In genomic region chr6:163373240-163373639, GRCh38 we compare ENCODE assay signal across 24 cellular contexts. TPM values are rescaled to one million over a fixed set of nuclear protein-coding genes. Genes with fewer than 3 reads are reported as not detected.
DNase-seq lines count a peak whose midpoint lies in the region; FAIRE-seq and TF ChIP-seq lines count a peak whose summit lies in the region.
"Had no signal": no experiment of that assay in that cellular context is flagged by ENCODE, and none has a peak within 500 bp of the region (broad histone marks: within the 10 kb centered on the region; RNA-seq: fewer than 3 reads in every experiment).

No MANE protein-coding gene starts in this region.

- H3K79me1 ChIP-seq in H1 (ENCODE audit: low read depth, low read length) (no peaks in the 10 kb centered on the region), neuronal stem cell (ENCODE audit: low read depth, low read length) (no peaks in the 10 kb centered on the region)

- H2BK15ac ChIP-seq in H1 (ENCODE audit: low read length) (no peak overlapping the region), neuronal stem cell (ENCODE audit: low read length) (no peak overlapping the region)

- H3K9ac ChIP-seq in H1 (replicated peaks in 1 of 4; ENCODE audit: extremely low read depth in 1 of 4, low read depth in 3 of 4, low read length in 3 of 4), result no peak overlapping the region
- H3K9ac ChIP-seq in neuronal stem cell (ENCODE audit: low read depth, low read length, poor library complexity), result no peak overlapping the region
- H3K9ac ChIP-seq: BLaER1 treated with 17β-estradiol and CSF1 and Interleukin-3, amounts not matched to agents 10 nM and 100 nM had no signal

- peak overlapping the region; percentile 43; the same call in 1 of the 2 replicates for H3K18ac ChIP-seq in H1 (ENCODE audit: extremely low read depth, low read length)
- no peak overlapping the region for H3K18ac ChIP-seq in neuronal stem cell (ENCODE audit: low read length)

- H2BK120ac ChIP-seq in H1 (replicated peaks; ENCODE audit: low read depth, low read length), result no peak overlapping the region
- no peak overlapping the region for H2BK120ac ChIP-seq in neuronal stem cell (ENCODE audit: low read depth, low read length)

- H2BK5ac ChIP-seq in H1 (ENCODE audit: low read depth, low read length) (no peak overlapping the region), neuronal stem cell (ENCODE audit: low read length) (no peak overlapping the region)

- H4K8ac ChIP-seq in H1 (ENCODE audit: extremely low read depth, insufficient read depth, low read length) (peak overlapping the region; percentile 1; the same call in 1 of the 2 replicates), neuronal stem cell (ENCODE audit: low read depth, low read length) (no peak overlapping the region)

- no peak overlapping the region for H3K27ac ChIP-seq in adrenal gland
- no peak overlapping the region for H3K27ac ChIP-seq in H1 (ENCODE audit: low read depth, low read length)
- no peak overlapping the region for H3K27ac ChIP-seq in neuronal stem cell (replicated peaks; ENCODE audit: low read length)
- H3K27ac ChIP-seq: A549; BLaER1 treated with 17β-estradiol and CSF1 and Interleukin-3, amounts not matched to agents 10 nM and 100 nM had no signal

- H3K36me3 ChIP-seq in adrenal gland (replicated peaks in 1 of 2), result no peaks in the 10 kb centered on the region
- H3K36me3 ChIP-seq in H1 (ENCODE audit: control insufficient read depth in 2 of 4, insufficient read depth in 4 of 4, low read length in 3 of 4), result no peaks in the 10 kb centered on the region
- H3K36me3 ChIP-seq in neuronal stem cell (replicated peaks in 1 of 2; ENCODE audit: control insufficient read depth in 2 of 2, insufficient read depth in 2 of 2, low read length in 2 of 2), result no peaks in the 10 kb centered on the region
- H3K36me3 ChIP-seq: BE2C; BLaER1 treated with 17β-estradiol and CSF1 and Interleukin-3, amounts not matched to agents 10 nM and 100 nM had no signal

- peaks cover 5% of the 10 kb centered on the region for H3K36me3 Mint-ChIP-seq in endothelial cell (ENCODE audit: low read depth, unreplicated experiment)
- H3K36me3 Mint-ChIP-seq: CD14-positive monocyte had no signal

- H3K4ac ChIP-seq in H1 (replicated peaks; ENCODE audit: insufficient read length, low read depth, low read length) (no peak overlapping the region), neuronal stem cell (ENCODE audit: low read length) (no peak overlapping the region)

- H3K4me2 ChIP-seq in H1 (ENCODE audit: insufficient read depth in 1 of 2, low read depth in 2 of 2, low read length in 2 of 2), result no peak overlapping the region
- no peak overlapping the region for H3K4me2 ChIP-seq in neuronal stem cell (ENCODE audit: insufficient read depth, low read length, poor library complexity, severe bottlenecking)
- H3K4me2 ChIP-seq: A549 had no signal

- TF ChIP-seq EP300 in H1 (IDR thresholded peaks at IDR 0.05; ENCODE audit: borderline replicate concordance in 1 of 2, low read depth in 2 of 2, low read length in 2 of 2), result no peak

- H4K91ac ChIP-seq in H1 (replicated peaks; ENCODE audit: insufficient read length, low read length) (no peak overlapping the region), neuronal stem cell (ENCODE audit: low read depth, low read length, poor library complexity) (no peak overlapping the region)

- H3K27me3 ChIP-seq in adrenal gland (no peaks in the 10 kb centered on the region), H1 (replicated peaks in 1 of 4; ENCODE audit: control insufficient read depth in 3 of 4, extremely low read depth in 1 of 4, insufficient read depth in 3 of 4, low read length in 3 of 4) (no peaks in the 10 kb centered on the region; a peak in 1 of 7 replicates), neuronal stem cell (ENCODE audit: control insufficient read depth in 3 of 3, insufficient read depth in 3 of 3, low read depth in 1 of 3, low read length in 3 of 3) (no peaks in the 10 kb centered on the region)
- H3K27me3 ChIP-seq: BE2C had no signal

- POLR2A ChIA-PET in H1 (lab: Charles Lee; ENCODE audit: partially characterized antibody), result no interaction called here

- no peak overlapping the region for H3K27ac Mint-ChIP-seq in endothelial cell (ENCODE audit: unreplicated experiment)
- H3K27ac Mint-ChIP-seq: CD14-positive monocyte; CD4-positive, alpha-beta T cell had no signal

- H3K23ac ChIP-seq in H1 (ENCODE audit: insufficient read length) (no peak overlapping the region), neuronal stem cell (ENCODE audit: low read depth, low read length, poor library complexity) (peak overlapping the region; percentile 21)

- no peak for TF ChIP-seq CTCF in adrenal gland (IDR thresholded peaks at IDR 0.05)
- no peak for TF ChIP-seq CTCF in H1 (IDR thresholded peaks at IDR 0.05; ENCODE audit: control extremely low read depth in 1 of 3, insufficient read depth in 1 of 3, low read depth in 1 of 3, low read length in 3 of 3)
- no peak for TF ChIP-seq CTCF in endothelial cell (IDR thresholded peaks at IDR 0.05; ENCODE audit: unreplicated experiment)

- no peaks in the 10 kb centered on the region for H3K79me2 ChIP-seq in H1 (ENCODE audit: control insufficient read depth in 1 of 2, insufficient read depth in 2 of 2, low read length in 2 of 2)

- H3K9me3 ChIP-seq in adrenal gland (replicated peaks in 1 of 3) (no peaks in the 10 kb centered on the region), H1 (ENCODE audit: insufficient read depth in 2 of 2, low read depth in 1 of 2, low read length in 1 of 2) (no peaks in the 10 kb centered on the region), neuronal stem cell (replicated peaks in 1 of 2; ENCODE audit: control insufficient read depth in 2 of 2, insufficient read depth in 1 of 2, low read depth in 1 of 2, low read length in 2 of 2) (no peaks in the 10 kb centered on the region)
- H3K9me3 ChIP-seq: A549; BE2C; BLaER1 treated with 17β-estradiol and CSF1 and Interleukin-3, amounts not matched to agents 10 nM and 100 nM had no signal

- no peak for TF ChIP-seq POLR2A in adrenal gland (IDR thresholded peaks at IDR 0.05)
- no peak for TF ChIP-seq POLR2A in H1 (IDR thresholded peaks at IDR 0.05; ENCODE audit: control extremely low read depth in 1 of 2, low read depth in 2 of 2, low read length in 2 of 2)

- intact Hi-C loops in adrenal gland (cut with DNase I), result no loop called here

- TF ChIP-seq RAD21 in H1 (IDR thresholded peaks at IDR 0.05 in 1 of 2, conservative IDR thresholded peaks at IDR 0.05 in 1 of 2; ENCODE audit: low read depth in 2 of 2, low read length in 2 of 2), result no peak

- H3K56ac ChIP-seq in H1 (replicated peaks; ENCODE audit: insufficient read length, low read depth, low read length), result no peak overlapping the region

- H4K20me1 ChIP-seq in H1 (replicated peaks in 1 of 2; ENCODE audit: control insufficient read depth in 1 of 2, insufficient read depth in 2 of 2, low read length in 2 of 2), result no peaks in the 10 kb centered on the region
- H4K20me1 ChIP-seq: BLaER1 treated with 17β-estradiol and CSF1 and Interleukin-3, amounts not matched to agents 10 nM and 100 nM had no signal

- no peak overlapping the region for H3K4me3 Mint-ChIP-seq in endothelial cell (ENCODE audit: unreplicated experiment)
- H3K4me3 Mint-ChIP-seq: CD14-positive monocyte; CD4-positive, alpha-beta T cell had no signal

- H3K27me3 Mint-ChIP-seq in endothelial cell (ENCODE audit: unreplicated experiment), result peaks cover 4% of the 10 kb centered on the region

- H3K23me2 ChIP-seq in H1 (ENCODE audit: low read depth, low read length), result no peaks in the 10 kb centered on the region

- H3K4me1 Mint-ChIP-seq in endothelial cell (ENCODE audit: unreplicated experiment), result peaks cover 18% of the 10 kb centered on the region

- H2BK12ac ChIP-seq in H1 (ENCODE audit: low read depth, low read length) (no peak overlapping the region), neuronal stem cell (ENCODE audit: low read length) (no peak overlapping the region)

- H4K5ac ChIP-seq in H1 (ENCODE audit: insufficient read length, low read depth, low read length), result no peak overlapping the region

- H2AFZ ChIP-seq in H1 (ENCODE audit: low read length) (no peak overlapping the region), neuronal stem cell (ENCODE audit: low read length) (no peak overlapping the region)

- peak in 5 of 7 donors; percentile 25 to 42 (median 40) for DNase-seq in adrenal gland
- DNase-seq in H1 (ENCODE audit: low read depth in 1 of 2, low spot score in 2 of 2), result no peak
- no peak for DNase-seq in neuronal stem cell (ENCODE audit: low spot score)
- no peak for DNase-seq in HPDE6-E6E7 (ENCODE audit: extremely low spot score)
- no peak for DNase-seq in NCI-H510A (lab: John Stamatoyannopoulos, UW)
- no peak for DNase-seq in endothelial cell (ENCODE audit: low spot score)
- DNase-seq: 8988T; ACHN; AML-193; BE2C; Calu3; CD4-positive, alpha-beta T cell; COR-L47; DMS53; DMS79 treated with DMSO at 0.1 percent for 48 hours; GF-D8; GOT3; H7; HCEC 1CT had no signal

- no peak overlapping the region for H2BK20ac ChIP-seq in H1 (ENCODE audit: low read length)

- H2AK5ac ChIP-seq in H1 (ENCODE audit: low read depth, low read length) (no peak overlapping the region), neuronal stem cell (ENCODE audit: low read depth, low read length) (peak overlapping the region; percentile 27)

- CTCF ChIA-PET in H1 (lab: Charles Lee; ENCODE audit: partially characterized antibody), result interaction anchor here (0.9 kb wide), 1 partner anchor 575 kb away, joined by 3 read pairs; no protein-coding TSS in a partner anchor

- peaks cover 6% of the 10 kb centered on the region for H3K9me3 Mint-ChIP-seq in endothelial cell (ENCODE audit: unreplicated experiment)
- H3K9me3 Mint-ChIP-seq: CD4-positive, alpha-beta T cell had no signal

- H3K4me3 ChIP-seq in adrenal gland (no peak overlapping the region), H1 (ENCODE audit: extremely low read depth in 1 of 4, insufficient read depth in 2 of 4, low read depth in 3 of 4, low read length in 4 of 4) (no peak overlapping the region), neuronal stem cell (ENCODE audit: low read length in 2 of 2) (no peak overlapping the region)
- H3K4me3 ChIP-seq: A549; BLaER1 treated with 17β-estradiol and CSF1 and Interleukin-3, amounts not matched to agents 10 nM and 100 nM had no signal

- H3K14ac ChIP-seq in H1 (ENCODE audit: insufficient read length), result no peak overlapping the region
- H3K14ac ChIP-seq in neuronal stem cell (ENCODE audit: low read length), result peak overlapping the region; percentile 65

- WGBS in adrenal gland, 4 donors, result 40 to 57% (median 50%) methylated on average over 7 to 9 of the region's 9 CpGs
- WGBS in H1 (ENCODE audit: extremely low coverage in 1 of 2, insufficient coverage in 1 of 2, insufficient read length in 1 of 2, insufficient replicate concordance in 2 of 2, low coverage in 1 of 2, low lambda C conversion rate in 2 of 2, missing lambda C conversion rate in 1 of 2), 2 experiments, result 87% methylated on average over 9 of the region's 9 CpGs; no CpG with 5 or more reads in 1 of the 2 experiments
- WGBS in neuronal stem cell (ENCODE audit: extremely low coverage in 2 of 2, insufficient read length in 2 of 2, insufficient replicate concordance in 1 of 2), 2 donors, result no CpG with 5 or more reads among the region's 9 CpGs

- no peak for FAIRE-seq in H1 (lab: Jason Lieb, UNC)
- FAIRE-seq: A549, GM12891, GM18507 had no signal

- H3K4me1 ChIP-seq in adrenal gland (replicated peaks in 1 of 2), result peaks cover 5 to 7% of the 10 kb centered on the region in 2 donors
- H3K4me1 ChIP-seq in H1 (replicated peaks in 1 of 4; ENCODE audit: control insufficient read depth in 3 of 4, insufficient read depth in 4 of 4, low read length in 3 of 4), result no peaks in the 10 kb centered on the region
- H3K4me1 ChIP-seq in neuronal stem cell (ENCODE audit: control insufficient read depth in 2 of 2, insufficient read depth in 1 of 2, low read depth in 1 of 2, low read length in 2 of 2), result peaks cover 0 to 15% of the 10 kb centered on the region in 2 donors
- H3K4me1 ChIP-seq: A549, BE2C had no signal

RNA-seq across cellular contexts. Expression of gene QKI, which starts 41.3 kb away (rescaled TPM):
- total RNA-seq in adrenal gland (100 to 1,000 TPM; 107 to 207 (median 153) TPM), endothelial cell (ENCODE audit: unreplicated experiment) (326 TPM)
- polyA plus RNA-seq in adrenal gland (10 to 100 TPM; 10.3 to 89.5 (median 24.8) TPM), H1 (2011; rRNA removed) (181 and 192 TPM in 2 replicates)
- 183 and 187 TPM in 2 replicates for total RNA-seq in H1 (2021; fragmentation: NEBNext Ultra II Directional; extraction: Animal tissue kit (Norgen Biotek cat#: 25700))
- polyA plus RNA-seq in H1 (2011; cell fraction: cytosol; rRNA removed), result 139 TPM
- polyA plus RNA-seq in H1 (2011; cell fraction: nucleus; rRNA removed), result 515 TPM
- 88.8 to 150 TPM (median 131 TPM) in 4 replicates for polyA plus RNA-seq in H1 (2012, experiment 1 of 2)
- 21.1 TPM for polyA plus RNA-seq in H1 (2012, experiment 2 of 2)
- polyA plus RNA-seq in H1 (2013, experiment 1 of 2), result 128 TPM
- polyA plus RNA-seq in H1 (2013, experiment 2 of 2), result 113 TPM
- 550 and 562 TPM in 2 replicates for polyA minus RNA-seq in H1 (2011; rRNA and poly(A)+ RNA removed)
- polyA minus RNA-seq in H1 (2011; cell fraction: cytosol; rRNA and poly(A)+ RNA removed), result 165 TPM
- 460 TPM for polyA minus RNA-seq in H1 (2011; cell fraction: nucleus; rRNA and poly(A)+ RNA removed)
- polyA plus RNA-seq in neuronal stem cell (2013, experiment 1 of 2), result 174 TPM
- 177 TPM for polyA plus RNA-seq in neuronal stem cell (2013, experiment 2 of 2)

Comparison
In these comparisons a context has a peak if more than half of its experiments do, and no peak if none do; other contexts are left out.
1. DNase-seq: peak in adrenal gland (5 of 7); none in H1 (0 of 2), neuronal stem cell (single experiment), HPDE6-E6E7 (single experiment), NCI-H510A (single experiment) and endothelial cell (single experiment).